ENCODE assay signal across 10 cellular contexts in genomic region chr2:1540481-1540880, GRCh38.
A peak's percentile ranks its signal among the peaks of the same experiment; 100 is the strongest.
DNase-seq lines count a peak whose midpoint lies in the region; ATAC-seq and TF ChIP-seq lines count a peak whose summit lies in the region.
"Had no signal": no experiment of that assay in that cellular context is flagged by ENCODE, and none has a peak within 500 bp of the region (broad histone marks: within the 10 kb centered on the region; RNA-seq: fewer than 3 reads in every experiment).

No MANE protein-coding gene starts in this region.

- H3K9me3 Mint-ChIP-seq in GM23338: peaks cover 4% of the 10 kb centered on the region; the same call in 1 of the 3 replicates
- H3K9me3 Mint-ChIP-seq in CD4-positive, alpha-beta T cell: no peaks in the 10 kb centered on the region

- H2AFZ ChIP-seq in ACC112 (ENCODE audit: low read length, unreplicated experiment): no peak overlapping the region
- no peak overlapping the region for H2AFZ ChIP-seq in GM23338

- H3K4me2 ChIP-seq in GM23338: no peak overlapping the region
- H3K4me2 ChIP-seq in skeletal muscle satellite cell (ENCODE audit: low read length): peak overlapping the region; percentile 74

- TF ChIP-seq CTCF in GM23338 (conservative IDR thresholded peaks at IDR 0.05; ENCODE audit: low read depth in 2 of 2): no peak
- TF ChIP-seq CTCF in CD4-positive, alpha-beta T cell (IDR thresholded peaks at IDR 0.05): no peak
- TF ChIP-seq CTCF in sigmoid colon (IDR thresholded peaks at IDR 0.05): no peak

- H3K9me2 ChIP-seq in GM23338 (ENCODE audit: insufficient read depth): no peaks in the 10 kb centered on the region

- 0 out of 3 replicates have a peak, but pooled peaks cover 3% of the 10 kb centered on the region for H3K36me3 Mint-ChIP-seq in GM23338 (ENCODE audit: low read depth)
- no peaks in the 10 kb centered on the region for H3K36me3 Mint-ChIP-seq in CD4-positive, alpha-beta T cell (ENCODE audit: low read depth)

- POLR2A ChIA-PET in CD4-positive, alpha-beta T cell (lab: Charles Lee): no interaction called here

- TF ChIP-seq EP300 in sigmoid colon (IDR thresholded peaks at IDR 0.05): no peak

- peaks cover 5% of the 10 kb centered on the region; the same call in 1 of the 3 replicates for H3K4me1 Mint-ChIP-seq in GM23338
- H3K4me1 Mint-ChIP-seq in CD4-positive, alpha-beta T cell (ENCODE audit: low read depth): no peaks in the 10 kb centered on the region

- ATAC-seq in GM23338: no peak
- ATAC-seq in CD4-positive, alpha-beta T cell (ENCODE audit: poor library complexity): no peak

- no peaks in the 10 kb centered on the region for H3F3A ChIP-seq in GM23338 (replicated peaks; ENCODE audit: low read depth)

- CTCF ChIA-PET in CD4-positive, alpha-beta T cell (lab: Charles Lee): no interaction called here

- H3K4me3 Mint-ChIP-seq in GM23338: no peak overlapping the region
- no peak overlapping the region for H3K4me3 Mint-ChIP-seq in CD4-positive, alpha-beta T cell

- H3K4me1 ChIP-seq in ACC112 (ENCODE audit: control insufficient read depth, insufficient read depth, low read length, unreplicated experiment): no peaks in the 10 kb centered on the region
- no peaks in the 10 kb centered on the region for H3K4me1 ChIP-seq in GM23338 (ENCODE audit: insufficient read depth)
- H3K4me1 ChIP-seq in skeletal muscle satellite cell (ENCODE audit: control insufficient read depth, insufficient read depth, low read length): peaks cover 4% of the 10 kb centered on the region
- no peaks in the 10 kb centered on the region for H3K4me1 ChIP-seq in sigmoid colon

- 90% methylated on average over 25 of the region's 25 CpGs for WGBS in sigmoid colon, 2 donors

- H3K79me2 ChIP-seq in ACC112 (ENCODE audit: control insufficient read depth, insufficient read depth, low read length, unreplicated experiment): no peaks in the 10 kb centered on the region
- H3K79me2 ChIP-seq in GM23338 (replicated peaks; ENCODE audit: insufficient read depth): no peaks in the 10 kb centered on the region

- H3K27me3 ChIP-seq in ACC112 (ENCODE audit: insufficient read depth, low read length): no peaks in the 10 kb centered on the region
- no peaks in the 10 kb centered on the region for H3K27me3 ChIP-seq in GM23338 (ENCODE audit: insufficient read depth)
- H3K27me3 ChIP-seq in skeletal muscle satellite cell (ENCODE audit: control insufficient read depth, insufficient read depth, low read length): peaks cover 14% of the 10 kb centered on the region
- no peaks in the 10 kb centered on the region for H3K27me3 ChIP-seq in CD4-positive, alpha-beta T cell (ENCODE audit: control insufficient read depth, insufficient read depth, low read length)
- H3K27me3 ChIP-seq in sigmoid colon: peaks cover 0 to 7% (median 0%) of the 10 kb centered on the region in 3 donors
- H3K27me3 ChIP-seq: BE2C had no signal

- peaks cover 5% of the 10 kb centered on the region for H3K27me3 Mint-ChIP-seq in GM23338 (ENCODE audit: insufficient read depth, low read depth, poor library complexity)
- peaks cover 4% of the 10 kb centered on the region for H3K27me3 Mint-ChIP-seq in CD4-positive, alpha-beta T cell

- DNase-seq in GM23338 (ENCODE audit: low spot score) (no peak), myocyte (ENCODE audit: low read depth) (peak; percentile 28), sigmoid colon (no peak), anterior cingulate cortex (lab: John Stamatoyannopoulos, UW) (no peak)
- DNase-seq in CD4-positive, alpha-beta T cell: no peak
- DNase-seq: BE2C, DMS53, GF-D8 had no signal

- peak overlapping the region; percentile 64 for H3K4me3 ChIP-seq in ACC112 (ENCODE audit: low read depth, low read length)
- no peak overlapping the region for H3K4me3 ChIP-seq in GM23338
- H3K4me3 ChIP-seq in skeletal muscle satellite cell (ENCODE audit: low read length): peak overlapping the region; percentile 43
- no peak overlapping the region for H3K4me3 ChIP-seq in sigmoid colon

- H3K9me3 ChIP-seq in skeletal muscle satellite cell (replicated peaks; ENCODE audit: low read length) (no peaks in the 10 kb centered on the region), sigmoid colon (no peaks in the 10 kb centered on the region)
- H3K9me3 ChIP-seq in CD4-positive, alpha-beta T cell (ENCODE audit: control insufficient read depth, low read length): no peaks in the 10 kb centered on the region
- H3K9me3 ChIP-seq: BE2C had no signal

- no peaks in the 10 kb centered on the region for H3K36me3 ChIP-seq in ACC112 (ENCODE audit: insufficient read depth, low read length)
- H3K36me3 ChIP-seq in GM23338 (ENCODE audit: insufficient read depth): no peaks in the 10 kb centered on the region
- H3K36me3 ChIP-seq in skeletal muscle satellite cell (ENCODE audit: insufficient read depth, low read length): no peaks in the 10 kb centered on the region
- H3K36me3 ChIP-seq in sigmoid colon: no peaks in the 10 kb centered on the region
- H3K36me3 ChIP-seq: BE2C had no signal

- H3K27ac ChIP-seq in ACC112 (ENCODE audit: low read depth, low read length) (no peak overlapping the region), GM23338 (ENCODE audit: low read depth) (no peak overlapping the region), sigmoid colon (no peak overlapping the region)
- H3K27ac ChIP-seq in CD4-positive, alpha-beta T cell (ENCODE audit: low read depth, low read length): no peak overlapping the region

- intact Hi-C loops in CD4-positive, alpha-beta T cell (cut with DNase I, micrococcal nuclease): loop anchor here in 1 of 2 experiments (10.0 kb wide), 1 partner anchor 1296 kb away; no protein-coding TSS in a partner anchor
- intact Hi-C loops in sigmoid colon (cut with DNase I): loop anchor here (10.0 kb wide), 1 partner anchor 586 kb away; the partner anchor contains the start of gene SNTG2

- no peaks in the 10 kb centered on the region for H4K20me1 ChIP-seq in GM23338 (replicated peaks; ENCODE audit: insufficient read depth)

- no peak overlapping the region for H3K9ac ChIP-seq in skeletal muscle satellite cell (ENCODE audit: low read depth, low read length)

- no peak for TF ChIP-seq POLR2A in sigmoid colon (IDR thresholded peaks at IDR 0.05)

- H3K27ac Mint-ChIP-seq in GM23338: 0 out of 2 replicates have a peak overlapping the region, but pooled peaks have one; percentile 23
- H3K27ac Mint-ChIP-seq in CD4-positive, alpha-beta T cell: no peak overlapping the region

TF ChIP-seq in GM23338, 12 proteins besides CTCF, POLR2A, EP300 and RAD21 (continues in another document):
- TF ChIP-seq EZH2phosphoT487 (IDR thresholded peaks at IDR 0.05; ENCODE audit: unreplicated experiment) (no peak), ZNF114 (CRISPR knock-in tag; IDR thresholded peaks at IDR 0.05) (no peak), CREB1 (CRISPR knock-in tag; IDR thresholded peaks at IDR 0.05; ENCODE audit: low read depth) (no peak), STAT1 (IDR thresholded peaks at IDR 0.05; ENCODE audit: unreplicated experiment) (no peak)

Comparison
In these comparisons a context has a peak if more than half of its experiments do, and no peak if none do; other contexts are left out.
1. H3K4me3 ChIP-seq: peak in ACC112 (single experiment) and skeletal muscle satellite cell (single experiment); none in GM23338 (single experiment) and sigmoid colon (0 of 4).